ENCODE assay signal across 12 cellular contexts in the genomic region with DNA sequence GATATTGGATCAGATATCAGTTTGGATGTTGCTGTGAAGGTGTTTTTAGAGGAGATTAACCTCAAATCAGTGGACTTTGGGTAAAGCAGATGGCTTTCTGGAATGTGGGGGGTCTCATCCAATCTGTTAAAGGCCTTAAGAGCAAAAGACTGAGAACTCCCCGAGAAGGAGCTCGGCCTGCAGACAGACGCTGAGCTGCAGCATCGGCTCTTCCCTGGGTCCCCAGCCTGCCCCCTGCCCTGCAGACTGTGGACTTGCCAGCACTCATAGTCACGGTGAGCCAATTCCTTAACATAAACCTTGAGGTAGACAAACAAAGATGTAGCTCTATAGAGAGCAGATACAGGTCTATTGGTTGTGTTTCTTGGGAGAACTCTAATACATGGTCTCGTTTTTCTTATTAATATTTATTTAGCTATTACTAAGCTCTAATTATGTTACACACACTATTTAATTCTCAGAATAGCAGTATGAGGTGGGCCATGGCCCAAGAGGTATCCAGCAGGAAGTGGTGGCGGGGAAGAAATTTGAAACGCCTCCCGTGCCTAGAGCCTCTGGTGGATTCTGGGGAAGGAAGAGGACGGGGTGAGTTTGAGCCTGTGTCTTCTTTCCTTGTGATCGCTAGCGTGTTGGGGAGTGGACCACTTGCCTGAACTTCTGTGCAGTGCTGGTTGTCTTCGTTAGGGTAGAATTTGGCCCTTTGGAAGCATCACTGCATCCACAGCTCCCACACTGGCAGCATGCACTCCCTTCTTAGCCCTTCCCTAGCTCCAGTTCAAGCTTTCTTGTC.
DNase-seq lines count a peak whose midpoint lies in the region; ATAC-seq and TF ChIP-seq lines count a peak whose summit lies in the region.
"Had no signal": no experiment of that assay in that cellular context is flagged by ENCODE, and none has a peak within 500 bp of the region (broad histone marks: within the 10 kb centered on the region; RNA-seq: fewer than 3 reads in every experiment).

No MANE protein-coding gene starts in this region.

- no peak overlapping the region for H3K9ac ChIP-seq in BLaER1 treated with 17β-estradiol and CSF1 and Interleukin-3, amounts not matched to agents 10 nM and 100 nM

- no peak overlapping the region for H3K4me3 ChIP-seq in right atrium auricular region
- no peak overlapping the region for H3K4me3 ChIP-seq in BLaER1 treated with 17β-estradiol and CSF1 and Interleukin-3, amounts not matched to agents 10 nM and 100 nM
- H3K4me3 ChIP-seq: HAP-1 had no signal

- no peaks in the 10 kb centered on the region for H3K9me3 ChIP-seq in right atrium auricular region
- H3K9me3 ChIP-seq in BLaER1 treated with 17β-estradiol and CSF1 and Interleukin-3, amounts not matched to agents 10 nM and 100 nM (replicated peaks in 1 of 11): 0 out of 22 replicates have a peak, but pooled peaks cover 0 to 6% (median 0%) of the 10 kb centered on the region in 11 experiments
- H3K9me3 ChIP-seq: HAP-1 had no signal

- TF ChIP-seq CTCF in right atrium auricular region (IDR thresholded peaks at IDR 0.05) (no peak), VCaP (conservative IDR thresholded peaks at IDR 0.05) (no peak), osteocyte (IDR thresholded peaks at IDR 0.05) (no peak)

- peak; percentile 40 for DNase-seq in right atrium auricular region (ENCODE audit: low spot score)
- no peak for DNase-seq in Right ventricle myocardium inferior (ENCODE audit: missing footprints)
- peak; percentile 59 for DNase-seq in osteocyte (ENCODE audit: extremely low spot score, unreplicated experiment)
- no peak for DNase-seq in SKM-1 treated with dmso at 0.1 percent for 144 hours (lab: John Stamatoyannopoulos, UW; ENCODE audit: unreplicated experiment)
- DNase-seq in NCI-H2081 (lab: John Stamatoyannopoulos, UW): no peak
- DNase-seq: CD4-positive, alpha-beta memory T cell; DMS153 had no signal

- H3K4me3 Mint-ChIP-seq in osteocyte (ENCODE audit: unreplicated experiment): no peak overlapping the region
- H3K4me3 Mint-ChIP-seq: B cell; CD14-positive monocyte; CD4-positive, alpha-beta memory T cell had no signal

- ATAC-seq in Right ventricle myocardium inferior: no peak

- H4K20me1 ChIP-seq in BLaER1 treated with 17β-estradiol and CSF1 and Interleukin-3, amounts not matched to agents 10 nM and 100 nM: no peaks in the 10 kb centered on the region

- H3K36me3 ChIP-seq in right atrium auricular region: no peaks in the 10 kb centered on the region
- no peaks in the 10 kb centered on the region for H3K36me3 ChIP-seq in BLaER1 treated with 17β-estradiol and CSF1 and Interleukin-3, amounts not matched to agents 10 nM and 100 nM
- H3K36me3 ChIP-seq: HAP-1 had no signal

- peaks cover 0 to 18% of the 10 kb centered on the region in 2 donors for H3K4me1 ChIP-seq in right atrium auricular region
- H3K4me1 ChIP-seq in BLaER1 treated with 17β-estradiol and CSF1 and Interleukin-3, amounts not matched to agents 10 nM and 100 nM: peaks cover 0 to 49% (median 34%) of the 10 kb centered on the region in 10 experiments; a peak in 15 of 20 replicates
- H3K4me1 ChIP-seq: HAP-1 had no signal

- H3K27me3 ChIP-seq in right atrium auricular region: no peaks in the 10 kb centered on the region
- peaks cover 0 to 8% (median 0%) of the 10 kb centered on the region in 11 experiments; a peak in 1 of 22 replicates for H3K27me3 ChIP-seq in BLaER1 treated with 17β-estradiol and CSF1 and Interleukin-3, amounts not matched to agents 10 nM and 100 nM

- H3K27ac Mint-ChIP-seq in osteocyte (ENCODE audit: unreplicated experiment): no peak overlapping the region
- H3K27ac Mint-ChIP-seq: B cell; CD14-positive monocyte; CD4-positive, alpha-beta memory T cell had no signal

- no peaks in the 10 kb centered on the region for H3K4me1 Mint-ChIP-seq in osteocyte (ENCODE audit: unreplicated experiment)
- H3K4me1 Mint-ChIP-seq: B cell; CD14-positive monocyte; CD4-positive, alpha-beta memory T cell had no signal

- peaks cover 4% of the 10 kb centered on the region for H3K9me3 Mint-ChIP-seq in osteocyte (ENCODE audit: unreplicated experiment)

- H3K27ac ChIP-seq in right atrium auricular region (no peak overlapping the region), VCaP (peak overlapping the region; percentile 45)
- no peak overlapping the region for H3K27ac ChIP-seq in BLaER1 treated with 17β-estradiol and CSF1 and Interleukin-3, amounts not matched to agents 10 nM and 100 nM

- no peaks in the 10 kb centered on the region for H3K36me3 Mint-ChIP-seq in osteocyte (ENCODE audit: unreplicated experiment)
- H3K36me3 Mint-ChIP-seq: CD14-positive monocyte; CD4-positive, alpha-beta memory T cell had no signal

- intact Hi-C loops in Right ventricle myocardium inferior (cut with DNase I): no loop called here

- peak overlapping the region in 7 of 11 experiments; percentile 25 to 72 (median 62); a peak in 15 of 22 replicates for H3K4me2 ChIP-seq in BLaER1 treated with 17β-estradiol and CSF1 and Interleukin-3, amounts not matched to agents 10 nM and 100 nM

- no peaks in the 10 kb centered on the region for H3K27me3 Mint-ChIP-seq in osteocyte (ENCODE audit: unreplicated experiment)
- H3K27me3 Mint-ChIP-seq: B cell; CD4-positive, alpha-beta memory T cell had no signal

Comparison
In these comparisons a context has a peak if more than half of its experiments do, and no peak if none do; other contexts are left out.
1. DNase-seq: peak in right atrium auricular region (single experiment) and osteocyte (single experiment); none in Right ventricle myocardium inferior (single experiment), SKM-1 treated with dmso at 0.1 percent for 144 hours (single experiment) and NCI-H2081 (0 of 2).